Comparison of ENCODE assay signal across 1 cellular context in the genomic region with DNA sequence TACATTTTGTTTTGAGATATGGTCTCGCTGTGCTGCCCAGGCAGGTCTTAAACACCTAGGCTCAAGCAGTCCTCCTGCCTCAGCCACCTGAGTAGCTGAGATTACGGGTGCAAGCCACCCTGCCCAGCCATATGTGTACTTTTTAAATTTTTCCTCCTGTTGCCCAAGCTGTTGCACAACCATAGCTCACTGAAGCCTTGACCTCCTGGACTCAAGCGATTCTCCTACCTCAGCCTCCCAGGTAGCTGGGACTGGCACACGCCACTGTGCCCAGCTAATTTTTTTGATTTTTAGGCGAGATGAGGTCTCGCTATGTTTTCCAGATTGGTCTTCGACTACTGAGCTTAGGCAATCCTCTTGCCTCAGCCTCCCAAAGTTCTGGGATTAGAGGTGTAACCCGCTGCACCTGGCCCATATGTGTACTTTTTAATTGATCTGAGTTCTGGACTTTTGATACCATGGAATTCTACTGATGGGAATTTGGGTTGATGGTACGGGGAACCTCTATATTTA.
A peak's percentile ranks its signal among the peaks of the same experiment; 100 is the strongest.
TF ChIP-seq lines count a peak whose summit lies in the region.

No MANE protein-coding gene starts in this region.

TF ChIP-seq in HepG2, 621 proteins besides CTCF, POLR2A, EP300 and RAD21 (continued from another document and continues in another):
- TF ChIP-seq, protein P1, sequence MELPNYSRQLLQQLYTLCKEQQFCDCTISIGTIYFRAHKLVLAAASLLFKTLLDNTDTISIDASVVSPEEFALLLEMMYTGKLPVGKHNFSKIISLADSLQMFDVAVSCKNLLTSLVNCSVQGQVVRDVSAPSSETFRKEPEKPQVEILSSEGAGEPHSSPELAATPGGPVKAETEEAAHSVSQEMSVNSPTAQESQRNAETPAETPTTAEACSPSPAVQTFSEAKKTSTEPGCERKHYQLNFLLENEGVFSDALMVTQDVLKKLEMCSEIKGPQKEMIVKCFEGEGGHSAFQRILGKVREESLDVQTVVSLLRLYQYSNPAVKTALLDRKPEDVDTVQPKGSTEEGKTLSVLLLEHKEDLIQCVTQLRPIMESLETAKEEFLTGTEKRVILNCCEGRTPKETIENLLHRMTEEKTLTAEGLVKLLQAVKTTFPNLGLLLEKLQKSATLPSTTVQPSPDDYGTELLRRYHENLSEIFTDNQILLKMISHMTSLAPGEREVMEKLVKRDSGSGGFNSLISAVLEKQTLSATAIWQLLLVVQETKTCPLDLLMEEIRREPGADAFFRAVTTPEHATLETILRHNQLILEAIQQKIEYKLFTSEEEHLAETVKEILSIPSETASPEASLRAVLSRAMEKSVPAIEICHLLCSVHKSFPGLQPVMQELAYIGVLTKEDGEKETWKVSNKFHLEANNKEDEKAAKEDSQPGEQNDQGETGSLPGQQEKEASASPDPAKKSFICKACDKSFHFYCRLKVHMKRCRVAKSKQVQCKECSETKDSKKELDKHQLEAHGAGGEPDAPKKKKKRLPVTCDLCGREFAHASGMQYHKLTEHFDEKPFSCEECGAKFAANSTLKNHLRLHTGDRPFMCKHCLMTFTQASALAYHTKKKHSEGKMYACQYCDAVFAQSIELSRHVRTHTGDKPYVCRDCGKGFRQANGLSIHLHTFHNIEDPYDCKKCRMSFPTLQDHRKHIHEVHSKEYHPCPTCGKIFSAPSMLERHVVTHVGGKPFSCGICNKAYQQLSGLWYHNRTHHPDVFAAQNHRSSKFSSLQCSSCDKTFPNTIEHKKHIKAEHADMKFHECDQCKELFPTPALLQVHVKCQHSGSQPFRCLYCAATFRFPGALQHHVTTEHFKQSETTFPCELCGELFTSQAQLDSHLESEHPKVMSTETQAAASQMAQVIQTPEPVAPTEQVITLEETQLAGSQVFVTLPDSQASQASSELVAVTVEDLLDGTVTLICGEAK (IDR thresholded peaks at IDR 0.05), result no peak
- TF ChIP-seq, protein P1 (CRISPR knock-in tag; IDR thresholded peaks at IDR 0.05), result peak; percentile 87
- TF ChIP-seq ZNF337 (CRISPR knock-in tag; IDR thresholded peaks at IDR 0.05; ENCODE audit: borderline replicate concordance, low read depth) (peak; percentile 93), HNRNPH1 (optimal IDR thresholded peaks at IDR 0.05; ENCODE audit: low read depth, low read length) (no peak), ZNF790 (CRISPR knock-in tag; IDR thresholded peaks at IDR 0.05; ENCODE audit: borderline replicate concordance) (no peak), HIVEP1 (CRISPR knock-in tag; IDR thresholded peaks at IDR 0.05) (peak; percentile 83), TEAD3 (CRISPR knock-in tag; optimal IDR thresholded peaks at IDR 0.05; ENCODE audit: borderline replicate concordance) (peak; percentile 98), ZNF530 (CRISPR knock-in tag; IDR thresholded peaks at IDR 0.05; ENCODE audit: low read depth) (no peak), ZNF678 (CRISPR knock-in tag; IDR thresholded peaks at IDR 0.05) (no peak), POLR2AphosphoS2 (IDR thresholded peaks at IDR 0.05; ENCODE audit: low read depth, low read length) (no peak), RAD51 (IDR thresholded peaks at IDR 0.05; ENCODE audit: borderline replicate concordance) (no peak), JARID2 (CRISPR knock-in tag; IDR thresholded peaks at IDR 0.05; ENCODE audit: insufficient replicate concordance) (no peak), ZNF556 (CRISPR knock-in tag; IDR thresholded peaks at IDR 0.05; ENCODE audit: borderline replicate concordance) (peak; percentile 94), NFRKB (IDR thresholded peaks at IDR 0.05) (no peak), KMT2A (CRISPR knock-in tag; IDR thresholded peaks at IDR 0.05) (peak; percentile 84), HNRNPK (IDR thresholded peaks at IDR 0.05; ENCODE audit: low read depth, low read length, poor library complexity, severe bottlenecking) (no peak), ZNF138 (CRISPR knock-in tag; IDR thresholded peaks at IDR 0.05; ENCODE audit: low read depth) (no peak; the same call in 1 of the 2 replicates), ZSCAN22 (CRISPR knock-in tag; IDR thresholded peaks at IDR 0.05) (no peak), PRPF4 (IDR thresholded peaks at IDR 0.05; ENCODE audit: low read depth, low read length, poor library complexity, severe bottlenecking) (no peak), ZNF143 (CRISPR knock-in tag; IDR thresholded peaks at IDR 0.05) (peak; percentile 59; the same call in 1 of the 2 replicates), MLLT10 (CRISPR knock-in tag; IDR thresholded peaks at IDR 0.05) (no peak; the same call in 1 of the 2 replicates), ELF1 (CRISPR knock-in tag; IDR thresholded peaks at IDR 0.05) (peak; percentile 52; the same call in 1 of the 2 replicates), PTBP1 (IDR thresholded peaks at IDR 0.05; ENCODE audit: low read depth, low read length, poor library complexity, severe bottlenecking) (no peak), EZH2 (conservative IDR thresholded peaks at IDR 0.05; ENCODE audit: low read depth, low read length) (no peak), THYN1 (CRISPR knock-in tag; IDR thresholded peaks at IDR 0.05; ENCODE audit: borderline replicate concordance, low read depth) (0 out of 2 replicates have a peak, but pooled peaks have one; percentile 69), ZNF776 (CRISPR knock-in tag; IDR thresholded peaks at IDR 0.05) (no peak), ZNF207 (IDR thresholded peaks at IDR 0.05; ENCODE audit: borderline replicate concordance) (no peak)
- TF ChIP-seq, protein P2, sequence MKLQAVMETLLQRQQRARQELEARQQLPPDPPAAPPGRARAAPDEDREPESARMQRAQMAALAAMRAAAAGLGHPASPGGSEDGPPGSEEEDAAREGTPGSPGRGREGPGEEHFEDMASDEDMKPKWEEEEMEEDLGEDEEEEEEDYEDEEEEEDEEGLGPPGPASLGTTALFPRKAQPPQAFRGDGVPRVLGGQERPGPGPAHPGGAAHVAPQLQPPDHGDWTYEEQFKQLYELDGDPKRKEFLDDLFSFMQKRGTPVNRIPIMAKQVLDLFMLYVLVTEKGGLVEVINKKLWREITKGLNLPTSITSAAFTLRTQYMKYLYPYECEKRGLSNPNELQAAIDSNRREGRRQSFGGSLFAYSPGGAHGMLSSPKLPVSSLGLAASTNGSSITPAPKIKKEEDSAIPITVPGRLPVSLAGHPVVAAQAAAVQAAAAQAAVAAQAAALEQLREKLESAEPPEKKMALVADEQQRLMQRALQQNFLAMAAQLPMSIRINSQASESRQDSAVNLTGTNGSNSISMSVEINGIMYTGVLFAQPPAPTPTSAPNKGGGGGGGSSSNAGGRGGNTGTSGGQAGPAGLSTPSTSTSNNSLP (IDR thresholded peaks at IDR 0.05; ENCODE audit: low read depth, low read length), result 0 out of 2 replicates have a peak, but pooled peaks have one; percentile 58
- TF ChIP-seq, protein P3, sequence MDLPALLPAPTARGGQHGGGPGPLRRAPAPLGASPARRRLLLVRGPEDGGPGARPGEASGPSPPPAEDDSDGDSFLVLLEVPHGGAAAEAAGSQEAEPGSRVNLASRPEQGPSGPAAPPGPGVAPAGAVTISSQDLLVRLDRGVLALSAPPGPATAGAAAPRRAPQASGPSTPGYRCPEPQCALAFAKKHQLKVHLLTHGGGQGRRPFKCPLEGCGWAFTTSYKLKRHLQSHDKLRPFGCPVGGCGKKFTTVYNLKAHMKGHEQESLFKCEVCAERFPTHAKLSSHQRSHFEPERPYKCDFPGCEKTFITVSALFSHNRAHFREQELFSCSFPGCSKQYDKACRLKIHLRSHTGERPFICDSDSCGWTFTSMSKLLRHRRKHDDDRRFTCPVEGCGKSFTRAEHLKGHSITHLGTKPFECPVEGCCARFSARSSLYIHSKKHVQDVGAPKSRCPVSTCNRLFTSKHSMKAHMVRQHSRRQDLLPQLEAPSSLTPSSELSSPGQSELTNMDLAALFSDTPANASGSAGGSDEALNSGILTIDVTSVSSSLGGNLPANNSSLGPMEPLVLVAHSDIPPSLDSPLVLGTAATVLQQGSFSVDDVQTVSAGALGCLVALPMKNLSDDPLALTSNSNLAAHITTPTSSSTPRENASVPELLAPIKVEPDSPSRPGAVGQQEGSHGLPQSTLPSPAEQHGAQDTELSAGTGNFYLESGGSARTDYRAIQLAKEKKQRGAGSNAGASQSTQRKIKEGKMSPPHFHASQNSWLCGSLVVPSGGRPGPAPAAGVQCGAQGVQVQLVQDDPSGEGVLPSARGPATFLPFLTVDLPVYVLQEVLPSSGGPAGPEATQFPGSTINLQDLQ (CRISPR knock-in tag; IDR thresholded peaks at IDR 0.05), result no peak
- TF ChIP-seq, protein P4, sequence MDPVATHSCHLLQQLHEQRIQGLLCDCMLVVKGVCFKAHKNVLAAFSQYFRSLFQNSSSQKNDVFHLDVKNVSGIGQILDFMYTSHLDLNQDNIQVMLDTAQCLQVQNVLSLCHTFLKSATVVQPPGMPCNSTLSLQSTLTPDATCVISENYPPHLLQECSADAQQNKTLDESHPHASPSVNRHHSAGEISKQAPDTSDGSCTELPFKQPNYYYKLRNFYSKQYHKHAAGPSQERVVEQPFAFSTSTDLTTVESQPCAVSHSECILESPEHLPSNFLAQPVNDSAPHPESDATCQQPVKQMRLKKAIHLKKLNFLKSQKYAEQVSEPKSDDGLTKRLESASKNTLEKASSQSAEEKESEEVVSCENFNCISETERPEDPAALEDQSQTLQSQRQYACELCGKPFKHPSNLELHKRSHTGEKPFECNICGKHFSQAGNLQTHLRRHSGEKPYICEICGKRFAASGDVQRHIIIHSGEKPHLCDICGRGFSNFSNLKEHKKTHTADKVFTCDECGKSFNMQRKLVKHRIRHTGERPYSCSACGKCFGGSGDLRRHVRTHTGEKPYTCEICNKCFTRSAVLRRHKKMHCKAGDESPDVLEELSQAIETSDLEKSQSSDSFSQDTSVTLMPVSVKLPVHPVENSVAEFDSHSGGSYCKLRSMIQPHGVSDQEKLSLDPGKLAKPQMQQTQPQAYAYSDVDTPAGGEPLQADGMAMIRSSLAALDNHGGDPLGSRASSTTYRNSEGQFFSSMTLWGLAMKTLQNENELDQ (CRISPR knock-in tag; IDR thresholded peaks at IDR 0.05; ENCODE audit: borderline replicate concordance), result no peak
- TF ChIP-seq, protein P5, sequence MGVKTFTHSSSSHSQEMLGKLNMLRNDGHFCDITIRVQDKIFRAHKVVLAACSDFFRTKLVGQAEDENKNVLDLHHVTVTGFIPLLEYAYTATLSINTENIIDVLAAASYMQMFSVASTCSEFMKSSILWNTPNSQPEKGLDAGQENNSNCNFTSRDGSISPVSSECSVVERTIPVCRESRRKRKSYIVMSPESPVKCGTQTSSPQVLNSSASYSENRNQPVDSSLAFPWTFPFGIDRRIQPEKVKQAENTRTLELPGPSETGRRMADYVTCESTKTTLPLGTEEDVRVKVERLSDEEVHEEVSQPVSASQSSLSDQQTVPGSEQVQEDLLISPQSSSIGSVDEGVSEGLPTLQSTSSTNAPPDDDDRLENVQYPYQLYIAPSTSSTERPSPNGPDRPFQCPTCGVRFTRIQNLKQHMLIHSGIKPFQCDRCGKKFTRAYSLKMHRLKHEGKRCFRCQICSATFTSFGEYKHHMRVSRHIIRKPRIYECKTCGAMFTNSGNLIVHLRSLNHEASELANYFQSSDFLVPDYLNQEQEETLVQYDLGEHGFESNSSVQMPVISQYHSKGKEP (CRISPR knock-in tag; IDR thresholded peaks at IDR 0.05), result no peak
- TF ChIP-seq, protein P6, sequence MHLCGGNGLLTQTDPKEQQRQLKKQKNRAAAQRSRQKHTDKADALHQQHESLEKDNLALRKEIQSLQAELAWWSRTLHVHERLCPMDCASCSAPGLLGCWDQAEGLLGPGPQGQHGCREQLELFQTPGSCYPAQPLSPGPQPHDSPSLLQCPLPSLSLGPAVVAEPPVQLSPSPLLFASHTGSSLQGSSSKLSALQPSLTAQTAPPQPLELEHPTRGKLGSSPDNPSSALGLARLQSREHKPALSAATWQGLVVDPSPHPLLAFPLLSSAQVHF (CRISPR knock-in tag; IDR thresholded peaks at IDR 0.05), result no peak
- TF ChIP-seq, protein P7, sequence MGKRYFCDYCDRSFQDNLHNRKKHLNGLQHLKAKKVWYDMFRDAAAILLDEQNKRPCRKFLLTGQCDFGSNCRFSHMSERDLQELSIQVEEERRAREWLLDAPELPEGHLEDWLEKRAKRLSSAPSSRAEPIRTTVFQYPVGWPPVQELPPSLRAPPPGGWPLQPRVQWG (CRISPR knock-in tag; IDR thresholded peaks at IDR 0.05; ENCODE audit: borderline replicate concordance, low read depth), result no peak
- TF ChIP-seq, protein P8, sequence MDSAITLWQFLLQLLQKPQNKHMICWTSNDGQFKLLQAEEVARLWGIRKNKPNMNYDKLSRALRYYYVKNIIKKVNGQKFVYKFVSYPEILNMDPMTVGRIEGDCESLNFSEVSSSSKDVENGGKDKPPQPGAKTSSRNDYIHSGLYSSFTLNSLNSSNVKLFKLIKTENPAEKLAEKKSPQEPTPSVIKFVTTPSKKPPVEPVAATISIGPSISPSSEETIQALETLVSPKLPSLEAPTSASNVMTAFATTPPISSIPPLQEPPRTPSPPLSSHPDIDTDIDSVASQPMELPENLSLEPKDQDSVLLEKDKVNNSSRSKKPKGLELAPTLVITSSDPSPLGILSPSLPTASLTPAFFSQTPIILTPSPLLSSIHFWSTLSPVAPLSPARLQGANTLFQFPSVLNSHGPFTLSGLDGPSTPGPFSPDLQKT (CRISPR knock-in tag; IDR thresholded peaks at IDR 0.05; ENCODE audit: borderline replicate concordance), result no peak
- TF ChIP-seq, protein P9, sequence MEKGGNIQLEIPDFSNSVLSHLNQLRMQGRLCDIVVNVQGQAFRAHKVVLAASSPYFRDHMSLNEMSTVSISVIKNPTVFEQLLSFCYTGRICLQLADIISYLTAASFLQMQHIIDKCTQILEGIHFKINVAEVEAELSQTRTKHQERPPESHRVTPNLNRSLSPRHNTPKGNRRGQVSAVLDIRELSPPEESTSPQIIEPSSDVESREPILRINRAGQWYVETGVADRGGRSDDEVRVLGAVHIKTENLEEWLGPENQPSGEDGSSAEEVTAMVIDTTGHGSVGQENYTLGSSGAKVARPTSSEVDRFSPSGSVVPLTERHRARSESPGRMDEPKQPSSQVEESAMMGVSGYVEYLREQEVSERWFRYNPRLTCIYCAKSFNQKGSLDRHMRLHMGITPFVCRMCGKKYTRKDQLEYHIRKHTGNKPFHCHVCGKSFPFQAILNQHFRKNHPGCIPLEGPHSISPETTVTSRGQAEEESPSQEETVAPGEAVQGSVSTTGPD (CRISPR knock-in tag; IDR thresholded peaks at IDR 0.05), result peak; percentile 18; the same call in 1 of the 2 replicates
